In genomic region chr3:12135029-12135634, GRCh38 we compare ENCODE assay signal across 8 cellular contexts. TPM values are rescaled to one million over a fixed set of nuclear protein-coding genes. Genes with fewer than 3 reads are reported as not detected.
A peak's percentile ranks its signal among the peaks of the same experiment; 100 is the strongest.
DNase-seq lines count a peak whose midpoint lies in the region; ATAC-seq and TF ChIP-seq lines count a peak whose summit lies in the region.

No MANE protein-coding gene starts in this region.

- H3K27me3 ChIP-seq in foreskin keratinocyte (peaks cover 46% of the 10 kb centered on the region), aorta (ENCODE audit: control insufficient read depth in 1 of 2, insufficient read depth in 2 of 2, low read length in 1 of 2) (peaks cover 0 to 3% of the 10 kb centered on the region in 2 donors)

- DNase-seq in activated T-helper 1 cell treated with anti-CD3 and anti-CD28 coated beads, Interleukin-12 subunit alpha, Interleukin-12 subunit beta, Interleukin-2, Interleukin-4 antibody, amounts not matched to agents 30 ng/mL and 10 ng/mL and 1 ng/mL, durations not matched to agents 14 hours and 24 hours and 36 hours (ENCODE audit: low spot score), result peak; percentile 45
- DNase-seq in foreskin keratinocyte, result peak; percentile 9 to 30
- DNase-seq in osteocyte (ENCODE audit: extremely low spot score, unreplicated experiment), result no peak
- DNase-seq in aorta, result peak; percentile 79 to 92

- H3K4me1 ChIP-seq in foreskin keratinocyte, result no peaks in the 10 kb centered on the region
- no peaks in the 10 kb centered on the region for H3K4me1 ChIP-seq in aorta (ENCODE audit: control insufficient read depth in 1 of 2, insufficient read depth in 2 of 2, low read length in 2 of 2)

- no peaks in the 10 kb centered on the region for H3K9me3 Mint-ChIP-seq in activated T-helper 1 cell treated with anti-CD3 and anti-CD28 coated beads, Interleukin-12 subunit alpha, Interleukin-12 subunit beta, Interleukin-2, Interleukin-4 antibody, amounts not matched to agents 30 ng/mL and 10 ng/mL and 1 ng/mL, durations not matched to agents 14 hours and 24 hours and 36 hours
- no peaks in the 10 kb centered on the region for H3K9me3 Mint-ChIP-seq in osteocyte (ENCODE audit: unreplicated experiment)

- H3K36me3 Mint-ChIP-seq in activated T-helper 1 cell treated with anti-CD3 and anti-CD28 coated beads, Interleukin-12 subunit alpha, Interleukin-12 subunit beta, Interleukin-2, Interleukin-4 antibody, amounts not matched to agents 30 ng/mL and 10 ng/mL and 1 ng/mL, durations not matched to agents 14 hours and 24 hours and 36 hours (ENCODE audit: low read depth), result no peaks in the 10 kb centered on the region
- no peaks in the 10 kb centered on the region for H3K36me3 Mint-ChIP-seq in osteocyte (ENCODE audit: unreplicated experiment)

- intact Hi-C loops in activated T-helper 1 cell treated with anti-CD3 and anti-CD28 coated beads, Interleukin-12 subunit alpha, Interleukin-12 subunit beta, Interleukin-2, Interleukin-4 antibody, amounts not matched to agents 30 ng/mL and 10 ng/mL and 1 ng/mL, durations not matched to agents 14 hours and 24 hours and 36 hours (cut with micrococcal nuclease), result loop anchor here (1.0 to 5.0 kb wide), 11 partner anchors 41 to 757 kb away; partner anchors contain the start of genes PPARG, RAF1, RPL32 and TSEN2
- intact Hi-C loops in aorta (cut with DNase I), result loop anchor here (1.0 to 10.0 kb wide), 4 partner anchors 40 to 570 kb away; partner anchors contain the start of gene PPARG (in 1 of the 2)

- TF ChIP-seq CTCF in C4-2B (conservative IDR thresholded peaks at IDR 0.05) (peak; percentile 89), foreskin keratinocyte (conservative IDR thresholded peaks at IDR 0.05) (peak; percentile 91), osteocyte (IDR thresholded peaks at IDR 0.05) (peak; percentile 94)

- H3K27ac ChIP-seq in C4-2B (no peak overlapping the region), foreskin keratinocyte (no peak overlapping the region), aorta (ENCODE audit: low read depth in 1 of 2, low read length in 2 of 2) (no peak overlapping the region)

- WGBS in aorta, 2 donors, result 0 to 2% methylated on average over 3 of the region's 3 CpGs

- H3K27ac Mint-ChIP-seq in activated T-helper 1 cell treated with anti-CD3 and anti-CD28 coated beads, Interleukin-12 subunit alpha, Interleukin-12 subunit beta, Interleukin-2, Interleukin-4 antibody, amounts not matched to agents 30 ng/mL and 10 ng/mL and 1 ng/mL, durations not matched to agents 14 hours and 24 hours and 36 hours, result no peak overlapping the region
- H3K27ac Mint-ChIP-seq in osteocyte (ENCODE audit: unreplicated experiment), result no peak overlapping the region

- H3K4me1 Mint-ChIP-seq in activated T-helper 1 cell treated with anti-CD3 and anti-CD28 coated beads, Interleukin-12 subunit alpha, Interleukin-12 subunit beta, Interleukin-2, Interleukin-4 antibody, amounts not matched to agents 30 ng/mL and 10 ng/mL and 1 ng/mL, durations not matched to agents 14 hours and 24 hours and 36 hours (ENCODE audit: low read depth), result no peaks in the 10 kb centered on the region
- H3K4me1 Mint-ChIP-seq in osteocyte (ENCODE audit: unreplicated experiment), result no peaks in the 10 kb centered on the region

- peaks cover 14% of the 10 kb centered on the region for H3K27me3 Mint-ChIP-seq in activated T-helper 1 cell treated with anti-CD3 and anti-CD28 coated beads, Interleukin-12 subunit alpha, Interleukin-12 subunit beta, Interleukin-2, Interleukin-4 antibody, amounts not matched to agents 30 ng/mL and 10 ng/mL and 1 ng/mL, durations not matched to agents 14 hours and 24 hours and 36 hours (ENCODE audit: insufficient read depth)
- H3K27me3 Mint-ChIP-seq in osteocyte (ENCODE audit: unreplicated experiment), result peaks cover 44% of the 10 kb centered on the region

- H3K9me3 ChIP-seq in aorta (ENCODE audit: control insufficient read depth, low read length), result no peaks in the 10 kb centered on the region

- H3K4me3 ChIP-seq in aorta (ENCODE audit: low read length in 2 of 2), result no peak overlapping the region

- H3K4me3 Mint-ChIP-seq in activated T-helper 1 cell treated with anti-CD3 and anti-CD28 coated beads, Interleukin-12 subunit alpha, Interleukin-12 subunit beta, Interleukin-2, Interleukin-4 antibody, amounts not matched to agents 30 ng/mL and 10 ng/mL and 1 ng/mL, durations not matched to agents 14 hours and 24 hours and 36 hours, result no peak overlapping the region
- H3K4me3 Mint-ChIP-seq in osteocyte (ENCODE audit: unreplicated experiment), result no peak overlapping the region

- H3K36me3 ChIP-seq in aorta (ENCODE audit: control insufficient read depth in 1 of 2, insufficient read depth in 2 of 2, low read length in 1 of 2), result no peaks in the 10 kb centered on the region

- ATAC-seq in GM18873 (IDR thresholded peaks at IDR 0.05; ENCODE audit: low FRiP score, unreplicated experiment), result peak; percentile 68
- ATAC-seq in HG03103 (IDR thresholded peaks at IDR 0.05; ENCODE audit: low read depth, unreplicated experiment), result peak; percentile 72
- peak; percentile 89 for ATAC-seq in foreskin keratinocyte
- peak; percentile 83 for ATAC-seq in aorta (ENCODE audit: low FRiP score)

TF ChIP-seq in PFSK-1, 5 proteins besides CTCF, POLR2A, EP300 and RAD21:
- TF ChIP-seq POLR2AphosphoS5 (IDR thresholded peaks at IDR 0.05; ENCODE audit: low read depth, low read length), result no peak
- no peak for TF ChIP-seq REST (IDR thresholded peaks at IDR 0.05; ENCODE audit: insufficient read depth in 1 of 2, low read depth in 2 of 2, low read length in 2 of 2)
- peak; percentile 45 for TF ChIP-seq FOXP2 (optimal IDR thresholded peaks at IDR 0.05; ENCODE audit: borderline replicate concordance, extremely low read depth, extremely low read length, insufficient read depth)

RNA-seq across cellular contexts. Expression of gene TIMP4, which starts 23.6 kb away (rescaled TPM):
- polyA plus RNA-seq in PFSK-1 (2012; ENCODE audit: insufficient read length, low read depth), result 4.0 TPM
- 0.12 TPM in 1 of 2 replicates, not detected in the other for total RNA-seq in activated T-helper 1 cell treated with anti-CD3 and anti-CD28 coated beads, Interleukin-12 subunit alpha, Interleukin-12 subunit beta, Interleukin-2, Interleukin-4 antibody, amounts not matched to agents 30 ng/mL and 10 ng/mL and 1 ng/mL, durations not matched to agents 14 hours and 24 hours and 36 hours
- 0.14 TPM in 1 of 2 replicates, not detected in the other for total RNA-seq in foreskin keratinocyte
- polyA plus RNA-seq in foreskin keratinocyte, result 0.09 and 0.13 TPM in 2 replicates
- 5.0 and 5.4 TPM in 2 replicates for total RNA-seq in osteocyte
- total RNA-seq in aorta, result 10 to 100 TPM in 1 of 2 donors, 1 to 10 TPM in 1; 8.3 to 60.1 TPM
- polyA plus RNA-seq in aorta, result 10 to 100 TPM; 32.3 to 80.1 TPM
